Comparison of ENCODE assay signal across 14 cellular contexts in genomic region chr3:88984266-88984665, GRCh38.
"Had no signal": no experiment of that assay in that cellular context is flagged by ENCODE, and none has a peak within 500 bp of the region (broad histone marks: within the 10 kb centered on the region; RNA-seq: fewer than 3 reads in every experiment).

No MANE protein-coding gene starts in this region.

- H3K4me1 ChIP-seq: gastroesophageal sphincter had no signal

- H3K36me3 ChIP-seq: gastroesophageal sphincter, ovary had no signal

- DNase-seq: cortex of kidney; dorsolateral prefrontal cortex; effector CD8-positive, alpha-beta T cell; immature natural killer cell; kidney glomerular epithelial cell; natural killer cell; nucleus accumbens; ovary; right cardiac atrium; stimulated activated CD4-positive, alpha-beta T cell treated with anti-CD3 and anti-CD28 coated beads, Interleukin-2, amount 100 ng/mL, for 48 hours; stimulated activated naive CD4-positive, alpha-beta T cell treated with Interleukin-2 at 50 U/mL for 16 hours had no signal

- H3K4me3 ChIP-seq: dorsolateral prefrontal cortex, gastroesophageal sphincter, ovary, smooth muscle cell had no signal

- H3K27ac ChIP-seq: dorsolateral prefrontal cortex, gastroesophageal sphincter, ovary had no signal

- H3K27me3 ChIP-seq: dorsolateral prefrontal cortex, gastroesophageal sphincter, ovary had no signal

- H3K9me3 ChIP-seq: gastroesophageal sphincter, ovary had no signal

- ATAC-seq: esophagus mucosa, gastroesophageal sphincter, natural killer cell, right cardiac atrium had no signal
